ENCODE assay signal across 13 cellular contexts in the genomic region with DNA sequence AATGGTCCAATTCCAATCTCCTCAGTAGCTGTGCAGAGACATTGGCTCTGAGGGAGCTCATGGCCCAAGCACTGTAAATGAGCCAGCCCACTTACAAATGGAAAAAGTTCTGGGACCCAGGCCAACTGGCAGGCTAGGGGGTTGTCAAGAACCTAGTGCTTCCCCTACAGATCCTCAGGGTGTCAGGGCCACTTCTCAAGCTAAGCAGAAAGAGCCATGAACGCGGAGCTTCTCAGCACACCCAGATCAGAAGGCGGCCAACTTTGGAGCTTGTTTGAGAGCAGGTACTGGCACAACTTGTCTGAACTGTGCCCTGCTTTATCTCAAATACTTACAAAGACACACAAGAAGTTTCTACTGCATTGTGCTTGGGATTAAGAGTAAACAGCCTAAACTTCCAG. TPM values are rescaled to one million over a fixed set of nuclear protein-coding genes. Genes with fewer than 3 reads are reported as not detected.
DNase-seq lines count a peak whose midpoint lies in the region; ATAC-seq and TF ChIP-seq lines count a peak whose summit lies in the region.
"Had no signal": no experiment of that assay in that cellular context is flagged by ENCODE, and none has a peak within 500 bp of the region (broad histone marks: within the 10 kb centered on the region; RNA-seq: fewer than 3 reads in every experiment).

No MANE protein-coding gene starts in this region.

- ATAC-seq in HG03442 (IDR thresholded peaks at IDR 0.05; ENCODE audit: unreplicated experiment) = no peak

- H3K27me3 Mint-ChIP-seq in CD14-positive monocyte (ENCODE audit: low read depth in 3 of 3) = peaks cover 0 to 6% (median 0%) of the 10 kb centered on the region in 3 donors
- no peaks in the 10 kb centered on the region for H3K27me3 Mint-ChIP-seq in activated T-helper 1 cell treated with anti-CD3 and anti-CD28 coated beads, Interleukin-12 subunit alpha, Interleukin-12 subunit beta, Interleukin-2, Interleukin-4 antibody, amounts not matched to agents 30 ng/mL and 10 ng/mL and 1 ng/mL, durations not matched to agents 14 hours and 24 hours and 36 hours (ENCODE audit: insufficient read depth)

- peak; percentile 60 to 82 (median 63) for TF ChIP-seq EP300 in sigmoid colon (IDR thresholded peaks at IDR 0.05)

- no peak overlapping the region for H3K4me3 ChIP-seq in sigmoid colon

- no peak for TF ChIP-seq POLR2A in sigmoid colon (IDR thresholded peaks at IDR 0.05)

- H3K27ac ChIP-seq in sigmoid colon = peak overlapping the region; percentile 56 to 79 (median 72)
- H3K27ac ChIP-seq: C4-2B, KMS-11 had no signal

- WGBS in sigmoid colon, 2 donors = 72 to 93% methylated on average over 3 of the region's 3 CpGs

- peaks cover 0 to 3% (median 0%) of the 10 kb centered on the region in 7 donors for H3K9me3 Mint-ChIP-seq in CD14-positive monocyte
- H3K9me3 Mint-ChIP-seq in activated T-helper 1 cell treated with anti-CD3 and anti-CD28 coated beads, Interleukin-12 subunit alpha, Interleukin-12 subunit beta, Interleukin-2, Interleukin-4 antibody, amounts not matched to agents 30 ng/mL and 10 ng/mL and 1 ng/mL, durations not matched to agents 14 hours and 24 hours and 36 hours = no peaks in the 10 kb centered on the region

- no peak overlapping the region for H3K4me3 Mint-ChIP-seq in CD14-positive monocyte
- no peak overlapping the region for H3K4me3 Mint-ChIP-seq in activated T-helper 1 cell treated with anti-CD3 and anti-CD28 coated beads, Interleukin-12 subunit alpha, Interleukin-12 subunit beta, Interleukin-2, Interleukin-4 antibody, amounts not matched to agents 30 ng/mL and 10 ng/mL and 1 ng/mL, durations not matched to agents 14 hours and 24 hours and 36 hours

- H3K4me1 ChIP-seq in sigmoid colon = peaks cover 0 to 51% (median 43%) of the 10 kb centered on the region in 4 donors

- H3K4me1 Mint-ChIP-seq in CD14-positive monocyte = peaks cover 4% of the 10 kb centered on the region
- H3K4me1 Mint-ChIP-seq in activated T-helper 1 cell treated with anti-CD3 and anti-CD28 coated beads, Interleukin-12 subunit alpha, Interleukin-12 subunit beta, Interleukin-2, Interleukin-4 antibody, amounts not matched to agents 30 ng/mL and 10 ng/mL and 1 ng/mL, durations not matched to agents 14 hours and 24 hours and 36 hours (ENCODE audit: low read depth) = no peaks in the 10 kb centered on the region

- DNase-seq in M059J (ENCODE audit: low read depth) (peak; percentile 41), cerebellar cortex (ENCODE audit: low spot score) (peak; percentile 60), hippocampal formation (lab: John Stamatoyannopoulos, UW) (peak; percentile 54 to 58), sigmoid colon (peak; percentile 99), EL (no peak), CD14-positive monocyte (ENCODE audit: low spot score) (no peak)
- no peak for DNase-seq in activated T-helper 1 cell treated with anti-CD3 and anti-CD28 coated beads, Interleukin-12 subunit alpha, Interleukin-12 subunit beta, Interleukin-2, Interleukin-4 antibody, amounts not matched to agents 30 ng/mL and 10 ng/mL and 1 ng/mL, durations not matched to agents 14 hours and 24 hours and 36 hours (ENCODE audit: low spot score)
- DNase-seq: activated T-cell treated with anti-CD3 and anti-CD28 coated beads for 4 hours; stimulated activated naive CD4-positive, alpha-beta T cell treated with Interleukin-2 at 50 U/mL for 16 hours; T1000 had no signal

- no peak overlapping the region for H3K27ac Mint-ChIP-seq in CD14-positive monocyte
- H3K27ac Mint-ChIP-seq in activated T-helper 1 cell treated with anti-CD3 and anti-CD28 coated beads, Interleukin-12 subunit alpha, Interleukin-12 subunit beta, Interleukin-2, Interleukin-4 antibody, amounts not matched to agents 30 ng/mL and 10 ng/mL and 1 ng/mL, durations not matched to agents 14 hours and 24 hours and 36 hours = no peak overlapping the region

- TF ChIP-seq CTCF in sigmoid colon (IDR thresholded peaks at IDR 0.05) (no peak), CD14-positive monocyte (IDR thresholded peaks at IDR 0.05) (no peak)

- no peaks in the 10 kb centered on the region for H3K9me3 ChIP-seq in sigmoid colon

- intact Hi-C loops in sigmoid colon (cut with DNase I) = loop anchor here (1.0 to 5.0 kb wide), 3 partner anchors 15 to 875 kb away; no protein-coding TSS in a partner anchor
- intact Hi-C loops in CD14-positive monocyte (cut with micrococcal nuclease) = no loop called here
- intact Hi-C loops in activated T-helper 1 cell treated with anti-CD3 and anti-CD28 coated beads, Interleukin-12 subunit alpha, Interleukin-12 subunit beta, Interleukin-2, Interleukin-4 antibody, amounts not matched to agents 30 ng/mL and 10 ng/mL and 1 ng/mL, durations not matched to agents 14 hours and 24 hours and 36 hours (cut with micrococcal nuclease) = no loop called here

- H3K36me3 ChIP-seq in sigmoid colon = no peaks in the 10 kb centered on the region

- peaks cover 2 to 31% of the 10 kb centered on the region in 2 donors for H3K36me3 Mint-ChIP-seq in CD14-positive monocyte
- no peaks in the 10 kb centered on the region for H3K36me3 Mint-ChIP-seq in activated T-helper 1 cell treated with anti-CD3 and anti-CD28 coated beads, Interleukin-12 subunit alpha, Interleukin-12 subunit beta, Interleukin-2, Interleukin-4 antibody, amounts not matched to agents 30 ng/mL and 10 ng/mL and 1 ng/mL, durations not matched to agents 14 hours and 24 hours and 36 hours (ENCODE audit: low read depth)

- H3K27me3 ChIP-seq in sigmoid colon = no peaks in the 10 kb centered on the region

RNA-seq across cellular contexts. Expression of gene TLE1, which starts 17.5 kb away (rescaled TPM):
- 21.9 and 31.7 TPM in 2 replicates for total RNA-seq in M059J (2014; rRNA removed; shearing (Covaris generic))
- total RNA-seq in sigmoid colon = 10 to 100 TPM; 45.7 to 54.6 (median 50.6) TPM
- polyA plus RNA-seq in sigmoid colon = 10 to 100 TPM; 28.9 to 43.4 (median 30.0) TPM
- polyA plus RNA-seq in CD14-positive monocyte = 1 to 10 TPM in 1 of 2 donors, under 1 TPM in 1; 0.46 to 2.5 TPM
- total RNA-seq in activated T-helper 1 cell treated with anti-CD3 and anti-CD28 coated beads, Interleukin-12 subunit alpha, Interleukin-12 subunit beta, Interleukin-2, Interleukin-4 antibody, amounts not matched to agents 30 ng/mL and 10 ng/mL and 1 ng/mL, durations not matched to agents 14 hours and 24 hours and 36 hours = 0.12 TPM in 1 of 2 replicates, not detected in the other

Comparison
In these comparisons a context has a peak if more than half of its experiments do, and no peak if none do; other contexts are left out.
1. DNase-seq: peak in M059J (single experiment), cerebellar cortex (single experiment), hippocampal formation (2 of 2) and sigmoid colon (single experiment); none in EL (single experiment), CD14-positive monocyte (single experiment) and activated T-helper 1 cell treated with anti-CD3 and anti-CD28 coated beads, Interleukin-12 subunit alpha, Interleukin-12 subunit beta, Interleukin-2, Interleukin-4 antibody, amounts not matched to agents 30 ng/mL and 10 ng/mL and 1 ng/mL, durations not matched to agents 14 hours and 24 hours and 36 hours (single experiment).
2. RNA of gene TLE1, which starts 17.5 kb away (total RNA-seq): 45.7 to 54.6 TPM in sigmoid colon and 21.9 to 31.7 TPM in M059J; 0.12 TPM in activated T-helper 1 cell treated with anti-CD3 and anti-CD28 coated beads, Interleukin-12 subunit alpha, Interleukin-12 subunit beta, Interleukin-2, Interleukin-4 antibody, amounts not matched to agents 30 ng/mL and 10 ng/mL and 1 ng/mL, durations not matched to agents 14 hours and 24 hours and 36 hours; every median in the first group is over 10 times any median in the second.